ENCODE assay signal across 23 cellular contexts in the genomic region with DNA sequence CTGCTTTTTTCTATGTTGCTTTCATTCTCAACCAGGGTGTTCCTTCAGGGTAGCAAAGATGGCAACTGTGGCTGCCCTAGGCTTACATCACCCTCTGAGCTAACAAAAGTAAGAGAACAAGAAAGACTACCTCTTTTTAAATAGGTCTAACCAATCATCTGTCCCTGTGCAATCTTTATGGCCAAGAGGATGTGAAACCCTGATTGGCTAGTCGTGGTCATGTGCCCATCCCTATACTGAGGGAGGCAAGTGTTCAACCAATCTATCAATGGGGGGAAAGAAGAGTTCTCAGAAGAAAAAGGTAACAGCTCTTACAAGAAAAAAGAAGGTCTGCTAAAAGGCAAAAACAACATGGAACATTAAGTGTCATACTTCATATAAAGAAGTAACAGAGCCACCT. TPM values are rescaled to one million over a fixed set of nuclear protein-coding genes. Genes with fewer than 3 reads are reported as not detected.
DNase-seq lines count a peak whose midpoint lies in the region; ATAC-seq, FAIRE-seq and TF ChIP-seq lines count a peak whose summit lies in the region.
"Had no signal": no experiment of that assay in that cellular context is flagged by ENCODE, and none has a peak within 500 bp of the region (broad histone marks: within the 10 kb centered on the region; RNA-seq: fewer than 3 reads in every experiment).

No MANE protein-coding gene starts in this region.

- no peak for TF ChIP-seq CTCF in GM23338 (conservative IDR thresholded peaks at IDR 0.05; ENCODE audit: low read depth in 2 of 2)
- no peak for TF ChIP-seq CTCF in K562 (IDR thresholded peaks at IDR 0.05 in 2 of 3, conservative IDR thresholded peaks at IDR 0.05 in 1 of 3; ENCODE audit: insufficient read depth in 2 of 3, low read depth in 1 of 3, low read length in 3 of 3)

- H3K36me3 Mint-ChIP-seq in GM23338 (ENCODE audit: low read depth): no peaks in the 10 kb centered on the region
- no peaks in the 10 kb centered on the region for H3K36me3 Mint-ChIP-seq in stimulated activated effector memory CD8-positive, alpha-beta T cell treated with anti-CD3 and anti-CD28 coated beads, Interleukin-12 subunit alpha, Interleukin-12 subunit beta, amount 100 ng/mL, for 72 hours

- ATAC-seq in GM23338 (no peak), K562 (peak; percentile 49; the same call in 1 of the 3 replicates)
- no peak for ATAC-seq in stimulated activated effector memory CD8-positive, alpha-beta T cell treated with anti-CD3 and anti-CD28 coated beads, Interleukin-12 subunit alpha, Interleukin-12 subunit beta, amount 100 ng/mL, for 72 hours
- ATAC-seq: activated CD4-positive, CD25-positive, alpha-beta regulatory T cell treated with anti-CD3 and anti-CD28 coated beads, Interleukin-2, amount 50 U/mL, for 24 hours; stimulated activated naive CD8-positive, alpha-beta T cell treated with anti-CD3 and anti-CD28 coated beads, Interleukin-15, Interleukin-2, amounts not matched to agents 100 U/mL and 50 U/mL, for 24 hours had no signal

- intact Hi-C loops in K562 (cut with micrococcal nuclease): no loop called here

- no peaks in the 10 kb centered on the region for H3K9me3 ChIP-seq in K562 (replicated peaks; ENCODE audit: control insufficient read depth, insufficient read depth, low read depth, low read length)
- H3K9me3 ChIP-seq: neutrophil, prostate gland, sigmoid colon had no signal

- in situ Hi-C loops in K562 (cut with MboI): no loop called here

- H3K4me1 Mint-ChIP-seq in GM23338: peaks cover 12% of the 10 kb centered on the region; the same call in 2 of the 3 replicates
- no peaks in the 10 kb centered on the region for H3K4me1 Mint-ChIP-seq in stimulated activated effector memory CD8-positive, alpha-beta T cell treated with anti-CD3 and anti-CD28 coated beads, Interleukin-12 subunit alpha, Interleukin-12 subunit beta, amount 100 ng/mL, for 72 hours
- H3K4me1 Mint-ChIP-seq: activated CD4-positive, alpha-beta memory T cell treated with anti-CD3 and anti-CD28 coated beads, Interleukin-2, amount 10 ng/mL, durations not matched to agents 7 days and 5 days had no signal

- H3K27ac Mint-ChIP-seq in GM23338: no peak overlapping the region
- H3K27ac Mint-ChIP-seq in stimulated activated effector memory CD8-positive, alpha-beta T cell treated with anti-CD3 and anti-CD28 coated beads, Interleukin-12 subunit alpha, Interleukin-12 subunit beta, amount 100 ng/mL, for 72 hours: no peak overlapping the region
- H3K27ac Mint-ChIP-seq: activated CD4-positive, alpha-beta memory T cell treated with anti-CD3 and anti-CD28 coated beads, Interleukin-2, amount 10 ng/mL, durations not matched to agents 7 days and 5 days had no signal

- no peaks in the 10 kb centered on the region for H3K27me3 ChIP-seq in GM23338 (ENCODE audit: insufficient read depth)
- H3K27me3 ChIP-seq in K562 (ENCODE audit: control insufficient read depth in 2 of 2, insufficient read depth in 2 of 2, low read length in 2 of 2): no peaks in the 10 kb centered on the region
- H3K27me3 ChIP-seq: neutrophil, sigmoid colon had no signal

- no peaks in the 10 kb centered on the region for H3K27me3 Mint-ChIP-seq in GM23338 (ENCODE audit: insufficient read depth, low read depth, poor library complexity)
- H3K27me3 Mint-ChIP-seq: activated CD4-positive, alpha-beta memory T cell treated with anti-CD3 and anti-CD28 coated beads, Interleukin-2, amount 10 ng/mL, durations not matched to agents 7 days and 5 days had no signal

- TF ChIP-seq RAD21 in K562 (CRISPR knock-in tag; conservative IDR thresholded peaks at IDR 0.05 in 1 of 2, IDR thresholded peaks at IDR 0.05 in 1 of 2): no peak

- H3K9me3 Mint-ChIP-seq in GM23338: no peaks in the 10 kb centered on the region
- peaks cover 3% of the 10 kb centered on the region for H3K9me3 Mint-ChIP-seq in stimulated activated effector memory CD8-positive, alpha-beta T cell treated with anti-CD3 and anti-CD28 coated beads, Interleukin-12 subunit alpha, Interleukin-12 subunit beta, amount 100 ng/mL, for 72 hours
- H3K9me3 Mint-ChIP-seq: activated CD4-positive, alpha-beta memory T cell treated with anti-CD3 and anti-CD28 coated beads, Interleukin-2, amount 10 ng/mL, durations not matched to agents 7 days and 5 days had no signal

- H4K20me1 ChIP-seq in GM23338 (replicated peaks; ENCODE audit: insufficient read depth): no peaks in the 10 kb centered on the region
- H4K20me1 ChIP-seq in K562 (replicated peaks; ENCODE audit: control insufficient read depth, insufficient read depth, low read length): no peaks in the 10 kb centered on the region

- H3K4me3 Mint-ChIP-seq in GM23338: no peak overlapping the region
- H3K4me3 Mint-ChIP-seq in stimulated activated effector memory CD8-positive, alpha-beta T cell treated with anti-CD3 and anti-CD28 coated beads, Interleukin-12 subunit alpha, Interleukin-12 subunit beta, amount 100 ng/mL, for 72 hours: no peak overlapping the region
- H3K4me3 Mint-ChIP-seq: activated CD4-positive, alpha-beta memory T cell treated with anti-CD3 and anti-CD28 coated beads, Interleukin-2, amount 10 ng/mL, durations not matched to agents 7 days and 5 days had no signal

- no peaks in the 10 kb centered on the region for H3K79me2 ChIP-seq in GM23338 (replicated peaks; ENCODE audit: insufficient read depth)
- H3K79me2 ChIP-seq in K562 (ENCODE audit: control insufficient read depth, insufficient read depth, low read length): no peaks in the 10 kb centered on the region

- H3K9me2 ChIP-seq in GM23338 (ENCODE audit: insufficient read depth): no peaks in the 10 kb centered on the region

- H3K27ac ChIP-seq in GM23338 (ENCODE audit: low read depth) (no peak overlapping the region), K562 (ENCODE audit: extremely low read depth, low read depth, low read length) (no peak overlapping the region)
- H3K27ac ChIP-seq: C4-2B, neutrophil, prostate gland, sigmoid colon had no signal

- no TSS peak for BruUV-seq in K562 (replicated peaks; lab: Mats Ljungman, UMichigan)

- no peak for TF ChIP-seq POLR2A in GM12892 (IDR thresholded peaks at IDR 0.05; ENCODE audit: low read depth, low read length)
- TF ChIP-seq POLR2A in K562 (conservative IDR thresholded peaks at IDR 0.05): no peak

- H3K4me2 ChIP-seq in GM23338: no peak overlapping the region
- no peak overlapping the region for H3K4me2 ChIP-seq in K562 (ENCODE audit: insufficient read depth, low read length)

- TF ChIP-seq EP300 in K562 (IDR thresholded peaks at IDR 0.05; ENCODE audit: low read length): no peak

- no peaks in the 10 kb centered on the region for H3F3A ChIP-seq in GM23338 (replicated peaks; ENCODE audit: low read depth)

- H2AFZ ChIP-seq in GM23338 (no peak overlapping the region), K562 (ENCODE audit: low read depth, low read length) (no peak overlapping the region)

- H3K4me3 ChIP-seq in GM23338 (no peak overlapping the region), K562 (no peak overlapping the region)
- H3K4me3 ChIP-seq: prostate gland, sigmoid colon had no signal

- H3K9me1 ChIP-seq in K562 (ENCODE audit: control insufficient read depth, insufficient read depth, low read length): no peaks in the 10 kb centered on the region

- H3K36me3 ChIP-seq in GM23338 (ENCODE audit: insufficient read depth): no peaks in the 10 kb centered on the region
- no peaks in the 10 kb centered on the region for H3K36me3 ChIP-seq in K562 (ENCODE audit: control insufficient read depth, insufficient read depth, low read length)
- H3K36me3 ChIP-seq: neutrophil, prostate gland, sigmoid colon had no signal

- CTCF ChIA-PET in K562 (lab: Yijun Ruan, JAX; ENCODE audit: low intra/inter-chr PET ratio): no interaction called here

- POLR2A ChIA-PET in K562 (lab: Yijun Ruan, JAX): no interaction called here

- FAIRE-seq in GM12892 (lab: Jason Lieb, UNC) (peak; percentile 70), K562 (lab: Jason Lieb, UNC) (no peak)

- 0% methylated on average over 1 of the region's 1 CpG for WGBS in K562 (ENCODE audit: insufficient coverage, low coverage, missing lambda C conversion rate)

- no peak overlapping the region for H3K9ac ChIP-seq in K562 (ENCODE audit: insufficient read depth in 1 of 2, low read depth in 2 of 2, low read length in 2 of 2)

- DNase-seq in GM12892 (ENCODE audit: insufficient read length) (no peak), GM23338 (ENCODE audit: low spot score) (peak; percentile 15), NCI-H446 (lab: John Stamatoyannopoulos, UW) (peak; percentile 51 to 72), K562 (ENCODE audit: extremely low read depth in 1 of 4, low spot score in 3 of 4) (no peak), NCI-H2227 (lab: John Stamatoyannopoulos, UW; ENCODE audit: unreplicated experiment) (no peak), GM19238 (ENCODE audit: insufficient read length, low spot score) (no peak)
- no peak for DNase-seq in stimulated activated effector memory CD8-positive, alpha-beta T cell treated with anti-CD3 and anti-CD28 coated beads, Interleukin-12 subunit alpha, Interleukin-12 subunit beta, amount 100 ng/mL, for 72 hours (ENCODE audit: low spot score in 2 of 2)
- DNase-seq: activated CD4-positive, alpha-beta memory T cell treated with anti-CD3 and anti-CD28 coated beads, Interleukin-2, amount 10 ng/mL, durations not matched to agents 7 days and 5 days; activated gamma-delta T cell treated with Interleukin-2 at 50 U/mL for 16 hours; Calu3; effector CD4-positive, alpha-beta T cell; EL; GOT3; NCI-H1092 treated with DMSO at 0.1 percent for 48 hours; NCI-H187 treated with DMSO at 0.1 percent for 48 hours; Right ventricle myocardium superior; sigmoid colon; stimulated activated naive CD8-positive, alpha-beta T cell treated with anti-CD3 and anti-CD28 coated beads, Interleukin-15, Interleukin-2, amounts not matched to agents 100 U/mL and 50 U/mL, for 24 hours had no signal

- peaks cover 20% of the 10 kb centered on the region; the same call in 1 of the 2 replicates for H3K4me1 ChIP-seq in GM23338 (ENCODE audit: insufficient read depth)
- no peaks in the 10 kb centered on the region for H3K4me1 ChIP-seq in K562 (replicated peaks in 1 of 2; ENCODE audit: control insufficient read depth in 2 of 2, insufficient read depth in 2 of 2, low read length in 2 of 2)

RNA-seq across cellular contexts. Expression of a gene that starts 11.7 kb away (rescaled TPM):
- polyA plus RNA-seq in GM12892 (2012; ENCODE audit: missing spikeins): 3.6 TPM
- total RNA-seq in GM23338 (2014; rRNA removed; shearing (Covaris generic)): 8.0 and 11.9 TPM in 2 replicates
- polyA plus RNA-seq in GM23338 (2016; fragmentation: Nextera tagmentation; extraction: Ambion mirVana) (5.6 and 6.1 TPM in 2 replicates), K562 (2011; rRNA removed) (not detected in 2 replicates), K562 (2014; fragmentation: Illumina TruSeq; extraction: Trizol) (not detected in 2 replicates), K562 (2014; fragmentation: Nextera tagmentation; extraction: Ambion mirVana) (not detected), K562 (2014; rRNA removed) (0.04 TPM in 1 of 2 replicates, not detected in the other)
- total RNA-seq in K562 (2011; cell fraction: chromatin; rRNA removed; ENCODE audit: low replicate concordance): not detected in 2 replicates
- not detected in 2 replicates for total RNA-seq in K562 (2011; cell fraction: nucleolus; rRNA removed)
- not detected in 2 replicates for total RNA-seq in K562 (2011; cell fraction: nucleoplasm; rRNA removed)
- total RNA-seq in K562 (2014; rRNA removed) (0.08 TPM in 1 of 2 replicates, not detected in the other), K562 (2014; rRNA removed; fragmentation: Illumina TruSeq; extraction: Trizol) (not detected in 2 replicates), K562 (2015; rRNA removed; fragmentation: Illumina TruSeq; extraction: Trizol) (not detected in 2 replicates), K562 (2021) (not detected in 2 replicates)
- not detected in 2 replicates for polyA plus RNA-seq in K562 (2011; cell fraction: cytosol; rRNA removed)
- polyA plus RNA-seq in K562 (2011; cell fraction: nucleus; rRNA removed): 0.09 TPM in 1 of 2 replicates, not detected in the other
- polyA plus RNA-seq in K562 (2012): 0.04 TPM in 2 replicates
- not detected in 2 replicates for polyA minus RNA-seq in K562 (2011; rRNA and poly(A)+ RNA removed)
- not detected in 2 replicates for polyA minus RNA-seq in K562 (2011; cell fraction: cytosol; rRNA and poly(A)+ RNA removed)
- polyA minus RNA-seq in K562 (2011; cell fraction: nucleus; rRNA and poly(A)+ RNA removed): not detected in 2 replicates
- total RNA-seq: activated CD4-positive, alpha-beta memory T cell treated with anti-CD3 and anti-CD28 coated beads, Interleukin-2, amount 10 ng/mL, durations not matched to agents 7 days and 5 days; Calu3; LHCN-M2 had no signal

Comparison
In these comparisons a context has a peak if more than half of its experiments do, and no peak if none do; other contexts are left out.
1. DNase-seq: peak in GM23338 (single experiment) and NCI-H446 (2 of 2); none in GM12892 (single experiment), K562 (0 of 4), NCI-H2227 (single experiment), GM19238 (single experiment) and stimulated activated effector memory CD8-positive, alpha-beta T cell treated with anti-CD3 and anti-CD28 coated beads, Interleukin-12 subunit alpha, Interleukin-12 subunit beta, amount 100 ng/mL, for 72 hours (0 of 2).